ENCODE assay signal across 19 cellular contexts in the genomic region with DNA sequence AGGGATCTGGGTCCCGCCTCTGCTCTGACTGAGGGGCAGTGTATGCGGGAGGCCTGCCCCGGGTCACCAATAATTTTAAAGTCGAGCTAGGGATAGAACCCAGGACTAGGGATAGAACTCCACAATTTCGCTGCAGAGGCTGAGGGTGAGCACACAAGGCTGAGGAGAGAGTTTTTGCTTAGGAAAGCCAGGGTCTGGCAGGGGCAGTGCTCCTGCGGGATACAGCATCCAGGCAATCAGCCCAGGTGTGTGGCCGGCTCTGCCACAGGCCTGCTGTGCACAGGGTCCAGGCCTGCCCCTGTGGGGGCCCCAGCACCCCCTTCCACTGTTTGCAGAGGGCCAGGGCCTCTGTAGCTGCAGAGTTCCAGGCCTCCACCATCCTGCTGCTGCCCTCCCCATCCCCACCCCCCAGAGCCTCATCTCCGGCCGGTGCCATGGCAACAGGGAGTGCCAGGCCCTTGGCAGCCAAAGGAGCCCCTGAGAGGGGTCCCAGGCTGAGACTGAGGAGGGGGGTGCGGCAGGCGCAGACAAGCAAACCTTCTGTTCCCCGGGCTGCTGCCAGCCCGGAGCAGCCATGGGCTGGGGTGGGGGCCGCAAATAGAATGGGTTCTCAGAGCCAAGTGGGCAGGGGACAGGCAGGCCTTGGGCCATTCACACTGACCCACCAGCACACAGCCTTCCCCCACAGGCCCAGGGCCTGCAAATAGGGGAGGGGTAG. TPM values are rescaled to one million over a fixed set of nuclear protein-coding genes. Genes with fewer than 3 reads are reported as not detected.
A peak's percentile ranks its signal among the peaks of the same experiment; 100 is the strongest.
DNase-seq lines count a peak whose midpoint lies in the region; ATAC-seq and TF ChIP-seq lines count a peak whose summit lies in the region.
"Had no signal": no experiment of that assay in that cellular context is flagged by ENCODE, and none has a peak within 500 bp of the region (broad histone marks: within the 10 kb centered on the region; RNA-seq: fewer than 3 reads in every experiment).

No MANE protein-coding gene starts in this region.

- H3K36me3 ChIP-seq in BLaER1 treated with 17β-estradiol and CSF1 and Interleukin-3, amounts not matched to agents 10 nM and 100 nM, result peaks cover 0 to 24% (median 14%) of the 10 kb centered on the region in 11 experiments; a peak in 15 of 22 replicates
- H3K36me3 ChIP-seq in gastrocnemius medialis, result no peaks in the 10 kb centered on the region

- in situ Hi-C loops in gastrocnemius medialis (cut with MboI; ENCODE audit: low sequenced_read_pairs in 4 of 4), result no loop called here

- no peaks in the 10 kb centered on the region for H3K36me3 Mint-ChIP-seq in glutamatergic neuron (ENCODE audit: unreplicated experiment)

- H3K9ac ChIP-seq in BLaER1 treated with 17β-estradiol and CSF1 and Interleukin-3, amounts not matched to agents 10 nM and 100 nM, result peak overlapping the region in 8 of 11 experiments; percentile 33 to 80 (median 78); a peak in 17 of 22 replicates

- no peak overlapping the region for H3K4me3 ChIP-seq in BLaER1 treated with 17β-estradiol and CSF1 and Interleukin-3, amounts not matched to agents 10 nM and 100 nM
- peak overlapping the region in 3 of 4 donors; percentile 11 to 56 (median 13) for H3K4me3 ChIP-seq in gastrocnemius medialis
- H3K4me3 ChIP-seq: GM12878, MG63 had no signal

- no peak overlapping the region for H3K27ac Mint-ChIP-seq in glutamatergic neuron (ENCODE audit: unreplicated experiment)
- H3K27ac Mint-ChIP-seq: activated CD4-positive, alpha-beta memory T cell treated with anti-CD3 and anti-CD28 coated beads, Interleukin-2, amount 10 ng/mL, durations not matched to agents 7 days and 5 days; naive thymus-derived CD4-positive, alpha-beta T cell had no signal

- DNase-seq in anterior cingulate cortex (lab: John Stamatoyannopoulos, UW) (peak in 48 of 58 donors; percentile 17 to 93 (median 72)), gastrocnemius medialis (no peak), left colon (no peak), glutamatergic neuron (no peak), NCI-H2171 (lab: John Stamatoyannopoulos, UW) (no peak), middle frontal gyrus (ENCODE audit: extremely low spot score, low spot score) (no peak)
- DNase-seq: activated CD4-positive, alpha-beta memory T cell treated with anti-CD3 and anti-CD28 coated beads, Interleukin-2, amount 10 ng/mL, durations not matched to agents 7 days and 5 days; DND-41; erythroblast; MG63; naive thymus-derived CD4-positive, alpha-beta T cell; stimulated activated CD4-positive, alpha-beta T cell treated with anti-CD3 and anti-CD28 coated beads, Interleukin-12 subunit alpha, Interleukin-12 subunit beta, amount 100 ng/mL, for 4 hours; T1000 had no signal

- peaks cover 70 to 100% (median 100%) of the 10 kb centered on the region in 10 experiments for H3K4me1 ChIP-seq in BLaER1 treated with 17β-estradiol and CSF1 and Interleukin-3, amounts not matched to agents 10 nM and 100 nM
- H3K4me1 ChIP-seq in gastrocnemius medialis, result no peaks in the 10 kb centered on the region

- H3K9me3 ChIP-seq in BLaER1 treated with 17β-estradiol and CSF1 and Interleukin-3, amounts not matched to agents 10 nM and 100 nM (replicated peaks in 1 of 11), result no peaks in the 10 kb centered on the region
- H3K9me3 ChIP-seq in gastrocnemius medialis, result no peaks in the 10 kb centered on the region
- H3K9me3 ChIP-seq: MG63 had no signal

- TF ChIP-seq CTCF in gastrocnemius medialis (IDR thresholded peaks at IDR 0.05 in 4 of 5, conservative IDR thresholded peaks at IDR 0.05 in 1 of 5) (no peak), glutamatergic neuron (IDR thresholded peaks at IDR 0.05; ENCODE audit: partially characterized antibody, unreplicated experiment) (no peak)

- H4K20me1 ChIP-seq in BLaER1 treated with 17β-estradiol and CSF1 and Interleukin-3, amounts not matched to agents 10 nM and 100 nM, result no peaks in the 10 kb centered on the region

- H3K27me3 ChIP-seq in BLaER1 treated with 17β-estradiol and CSF1 and Interleukin-3, amounts not matched to agents 10 nM and 100 nM, result no peaks in the 10 kb centered on the region
- H3K27me3 ChIP-seq in layer of hippocampus (ENCODE audit: control insufficient read depth, insufficient read depth, low read length) (no peaks in the 10 kb centered on the region), gastrocnemius medialis (no peaks in the 10 kb centered on the region)
- H3K27me3 ChIP-seq: MG63 had no signal

- peak overlapping the region in 9 of 11 experiments; percentile 1 to 91 (median 83); a peak in 16 of 22 replicates for H3K27ac ChIP-seq in BLaER1 treated with 17β-estradiol and CSF1 and Interleukin-3, amounts not matched to agents 10 nM and 100 nM
- H3K27ac ChIP-seq in layer of hippocampus (ENCODE audit: low read depth, low read length) (peak overlapping the region; percentile 49), gastrocnemius medialis (peak overlapping the region; percentile 75 to 82 (median 78))

- no peak overlapping the region for H3K4me3 Mint-ChIP-seq in glutamatergic neuron (ENCODE audit: unreplicated experiment)
- H3K4me3 Mint-ChIP-seq: activated CD4-positive, alpha-beta memory T cell treated with anti-CD3 and anti-CD28 coated beads, Interleukin-2, amount 10 ng/mL, durations not matched to agents 7 days and 5 days; central memory CD8-positive, alpha-beta T cell; naive thymus-derived CD4-positive, alpha-beta T cell had no signal

- H3K9me3 Mint-ChIP-seq in glutamatergic neuron (ENCODE audit: unreplicated experiment), result peaks cover 3% of the 10 kb centered on the region
- H3K9me3 Mint-ChIP-seq: activated CD4-positive, alpha-beta memory T cell treated with anti-CD3 and anti-CD28 coated beads, Interleukin-2, amount 10 ng/mL, durations not matched to agents 7 days and 5 days; central memory CD8-positive, alpha-beta T cell; naive thymus-derived CD4-positive, alpha-beta T cell had no signal

- intact Hi-C loops in gastrocnemius medialis (cut with DNase I; ENCODE audit: low total_unique reads), result no loop called here
- intact Hi-C loops in left colon (cut with DNase I, micrococcal nuclease), result no loop called here

- H3K27me3 Mint-ChIP-seq in glutamatergic neuron (ENCODE audit: unreplicated experiment), result peaks cover 7% of the 10 kb centered on the region
- H3K27me3 Mint-ChIP-seq: naive thymus-derived CD4-positive, alpha-beta T cell had no signal

- no peak for TF ChIP-seq POLR2A in gastrocnemius medialis (IDR thresholded peaks at IDR 0.05)

- peaks cover 12% of the 10 kb centered on the region for H3K4me1 Mint-ChIP-seq in glutamatergic neuron (ENCODE audit: low read depth, unreplicated experiment)
- H3K4me1 Mint-ChIP-seq: central memory CD8-positive, alpha-beta T cell had no signal

- no peak for ATAC-seq in gastrocnemius medialis
- ATAC-seq in left colon, result no peak
- ATAC-seq: GM12878; naive thymus-derived CD4-positive, alpha-beta T cell had no signal

- peak overlapping the region in 9 of 11 experiments; percentile 90 to 100 (median 98); a peak in 19 of 22 replicates for H3K4me2 ChIP-seq in BLaER1 treated with 17β-estradiol and CSF1 and Interleukin-3, amounts not matched to agents 10 nM and 100 nM

RNA-seq across cellular contexts. Expression of a gene that starts 8.6 kb away (rescaled TPM):
- total RNA-seq in gastrocnemius medialis, result 10 to 100 TPM; 27.9 to 58.4 (median 52.5) TPM
- total RNA-seq in left colon, result 10 to 100 TPM; 14.2 to 26.0 TPM
- 2.9 TPM for total RNA-seq in glutamatergic neuron (ENCODE audit: unreplicated experiment)

RNA-seq across cellular contexts. Expression of a gene that starts 19.6 kb away (rescaled TPM):
- total RNA-seq in gastrocnemius medialis (1 to 10 TPM in 1 of 4 donors, not detected in 3; 1.5 TPM), left colon (100 to 1,000 TPM; 323 to 423 TPM), glutamatergic neuron (ENCODE audit: unreplicated experiment) (not detected)
- total RNA-seq: activated CD4-positive, alpha-beta memory T cell treated with anti-CD3 and anti-CD28 coated beads, Interleukin-2, amount 10 ng/mL, durations not matched to agents 7 days and 5 days; GM12878; naive thymus-derived CD4-positive, alpha-beta T cell; NCI-H460 had no signal

RNA-seq across cellular contexts. Expression of a gene that starts 42.8 kb away (rescaled TPM):
- total RNA-seq in gastrocnemius medialis, result under 1 TPM in 1 of 4 donors, not detected in 3; 0.07 TPM
- 10 to 100 TPM; 13.2 to 30.4 TPM for total RNA-seq in left colon
- not detected for total RNA-seq in glutamatergic neuron (ENCODE audit: unreplicated experiment)
- total RNA-seq: activated CD4-positive, alpha-beta memory T cell treated with anti-CD3 and anti-CD28 coated beads, Interleukin-2, amount 10 ng/mL, durations not matched to agents 7 days and 5 days; naive thymus-derived CD4-positive, alpha-beta T cell; RPMI7951 had no signal

Comparison
In these comparisons a context has a peak if more than half of its experiments do, and no peak if none do; other contexts are left out.
1. H3K4me3 ChIP-seq: peak in gastrocnemius medialis (3 of 4); none in BLaER1 treated with 17β-estradiol and CSF1 and Interleukin-3, amounts not matched to agents 10 nM and 100 nM (0 of 10).
2. DNase-seq: peak in anterior cingulate cortex (48 of 58); none in gastrocnemius medialis (0 of 2), left colon (0 of 2), glutamatergic neuron (single experiment), NCI-H2171 (single experiment) and middle frontal gyrus (single experiment).
3. RNA of a gene that starts 19.6 kb away (total RNA-seq): 323 to 423 TPM in left colon; 1.5 TPM in gastrocnemius medialis and not detected in glutamatergic neuron (single experiment); every median in the first group is over 100 times any median in the second.
4. RNA of a gene that starts 42.8 kb away (total RNA-seq): 13.2 to 30.4 TPM in left colon; 0.07 TPM in gastrocnemius medialis and not detected in glutamatergic neuron (single experiment); every median in the first group is over 10 times any median in the second.
5. Peak in every context shown above with its lines, with median percentiles within 50 percentile points of each other: H3K27ac ChIP-seq.